3 cellular contexts compared by ENCODE assay signal in the genomic region with DNA sequence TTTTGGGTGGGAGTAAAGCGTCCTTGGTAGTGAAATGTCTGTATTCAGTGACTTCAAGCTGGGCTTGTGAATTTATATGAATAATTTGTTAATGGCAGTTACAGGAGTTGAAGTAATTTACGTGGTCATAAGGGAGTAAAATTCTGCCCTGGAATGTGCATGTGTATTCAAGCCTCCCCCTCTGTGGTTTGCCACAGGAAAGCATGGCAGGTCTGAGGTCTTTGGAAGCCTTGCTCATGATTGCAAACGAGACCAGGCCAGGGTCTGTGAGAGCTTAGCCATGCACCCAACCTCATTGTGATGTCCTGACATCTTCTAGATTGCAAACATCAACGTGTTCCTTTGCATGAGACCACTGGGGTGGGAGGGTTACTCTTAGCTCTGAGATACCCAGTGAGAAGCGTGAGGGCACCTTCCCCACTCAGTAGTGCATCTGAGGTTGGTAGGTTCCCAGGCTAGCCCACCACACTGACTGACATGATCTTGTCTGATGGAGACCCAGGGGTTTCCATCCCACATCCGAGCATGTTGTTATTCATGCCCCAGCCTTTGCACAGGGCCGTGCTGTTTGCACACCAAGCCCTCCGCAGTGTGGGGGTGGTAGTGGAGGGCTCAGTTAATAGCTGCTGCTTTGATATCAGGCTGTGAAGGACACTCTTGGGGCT.
TF ChIP-seq lines count a peak whose summit lies in the region.

No MANE protein-coding gene starts in this region.

TF ChIP-seq in SK-N-SH, 30 proteins besides CTCF, POLR2A, EP300 and RAD21:
- TF ChIP-seq CHD2 (IDR thresholded peaks at IDR 0.05; ENCODE audit: low read length, partially characterized antibody), result no peak
- TF ChIP-seq JUND (IDR thresholded peaks at IDR 0.05), result no peak
- TF ChIP-seq TAF1 (IDR thresholded peaks at IDR 0.05; ENCODE audit: borderline replicate concordance, low read depth, low read length), result no peak
- TF ChIP-seq, protein P1, sequence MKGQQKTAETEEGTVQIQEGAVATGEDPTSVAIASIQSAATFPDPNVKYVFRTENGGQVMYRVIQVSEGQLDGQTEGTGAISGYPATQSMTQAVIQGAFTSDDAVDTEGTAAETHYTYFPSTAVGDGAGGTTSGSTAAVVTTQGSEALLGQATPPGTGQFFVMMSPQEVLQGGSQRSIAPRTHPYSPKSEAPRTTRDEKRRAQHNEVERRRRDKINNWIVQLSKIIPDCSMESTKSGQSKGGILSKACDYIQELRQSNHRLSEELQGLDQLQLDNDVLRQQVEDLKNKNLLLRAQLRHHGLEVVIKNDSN (IDR thresholded peaks at IDR 0.05; ENCODE audit: borderline replicate concordance, low read depth), result no peak
- no peak for TF ChIP-seq SIN3A (IDR thresholded peaks at IDR 0.05; ENCODE audit: borderline replicate concordance, low read depth, low read length)
- no peak for TF ChIP-seq RCOR1 (IDR thresholded peaks at IDR 0.05; ENCODE audit: low read length)
- TF ChIP-seq, protein P2, sequence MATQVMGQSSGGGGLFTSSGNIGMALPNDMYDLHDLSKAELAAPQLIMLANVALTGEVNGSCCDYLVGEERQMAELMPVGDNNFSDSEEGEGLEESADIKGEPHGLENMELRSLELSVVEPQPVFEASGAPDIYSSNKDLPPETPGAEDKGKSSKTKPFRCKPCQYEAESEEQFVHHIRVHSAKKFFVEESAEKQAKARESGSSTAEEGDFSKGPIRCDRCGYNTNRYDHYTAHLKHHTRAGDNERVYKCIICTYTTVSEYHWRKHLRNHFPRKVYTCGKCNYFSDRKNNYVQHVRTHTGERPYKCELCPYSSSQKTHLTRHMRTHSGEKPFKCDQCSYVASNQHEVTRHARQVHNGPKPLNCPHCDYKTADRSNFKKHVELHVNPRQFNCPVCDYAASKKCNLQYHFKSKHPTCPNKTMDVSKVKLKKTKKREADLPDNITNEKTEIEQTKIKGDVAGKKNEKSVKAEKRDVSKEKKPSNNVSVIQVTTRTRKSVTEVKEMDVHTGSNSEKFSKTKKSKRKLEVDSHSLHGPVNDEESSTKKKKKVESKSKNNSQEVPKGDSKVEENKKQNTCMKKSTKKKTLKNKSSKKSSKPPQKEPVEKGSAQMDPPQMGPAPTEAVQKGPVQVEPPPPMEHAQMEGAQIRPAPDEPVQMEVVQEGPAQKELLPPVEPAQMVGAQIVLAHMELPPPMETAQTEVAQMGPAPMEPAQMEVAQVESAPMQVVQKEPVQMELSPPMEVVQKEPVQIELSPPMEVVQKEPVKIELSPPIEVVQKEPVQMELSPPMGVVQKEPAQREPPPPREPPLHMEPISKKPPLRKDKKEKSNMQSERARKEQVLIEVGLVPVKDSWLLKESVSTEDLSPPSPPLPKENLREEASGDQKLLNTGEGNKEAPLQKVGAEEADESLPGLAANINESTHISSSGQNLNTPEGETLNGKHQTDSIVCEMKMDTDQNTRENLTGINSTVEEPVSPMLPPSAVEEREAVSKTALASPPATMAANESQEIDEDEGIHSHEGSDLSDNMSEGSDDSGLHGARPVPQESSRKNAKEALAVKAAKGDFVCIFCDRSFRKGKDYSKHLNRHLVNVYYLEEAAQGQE (IDR thresholded peaks at IDR 0.05; ENCODE audit: low read depth, low read length), result no peak
- TF ChIP-seq FOSL2 (IDR thresholded peaks at IDR 0.05; ENCODE audit: borderline replicate concordance, low read depth), result no peak
- no peak for TF ChIP-seq TCF12 (IDR thresholded peaks at IDR 0.05)
- no peak for TF ChIP-seq RFX5 (IDR thresholded peaks at IDR 0.05; ENCODE audit: low read length)

TF ChIP-seq in SK-N-SH treated with all-trans-retinoic acid at 6 μM for 48 hours, 23 proteins besides CTCF, POLR2A, EP300 and RAD21:
- no peak for TF ChIP-seq ZFP30 (CRISPR knock-in tag; IDR thresholded peaks at IDR 0.05)
- no peak for TF ChIP-seq SNAI2 (CRISPR knock-in tag; IDR thresholded peaks at IDR 0.05)
- no peak for TF ChIP-seq TCF4 (CRISPR knock-in tag; IDR thresholded peaks at IDR 0.05; ENCODE audit: borderline replicate concordance)
- no peak for TF ChIP-seq RARB (CRISPR knock-in tag; IDR thresholded peaks at IDR 0.05)
TF ChIP-seq in SK-N-SH treated with all-trans-retinoic acid at 6 μM for 48 hours: peak in this region for 0.

TF ChIP-seq in H1, 55 proteins besides CTCF, POLR2A, EP300 and RAD21:
- TF ChIP-seq CBX5 (IDR thresholded peaks at IDR 0.05; ENCODE audit: low read depth, low read length) (no peak), SIRT6 (IDR thresholded peaks at IDR 0.05; ENCODE audit: low read length) (no peak), BCL11A (IDR thresholded peaks at IDR 0.05; ENCODE audit: low read depth in 2 of 2, low read length in 2 of 2) (no peak), MAFK (IDR thresholded peaks at IDR 0.05; ENCODE audit: low read depth, low read length) (no peak), GABPA (IDR thresholded peaks at IDR 0.05; ENCODE audit: borderline replicate concordance, insufficient read depth, low read length) (no peak), PHF8 (conservative IDR thresholded peaks at IDR 0.05; ENCODE audit: low read depth, low read length) (no peak), POU5F1 (IDR thresholded peaks at IDR 0.05; ENCODE audit: low read depth, low read length) (no peak), RXRA (IDR thresholded peaks at IDR 0.05; ENCODE audit: insufficient read depth, low read depth, low read length) (no peak), POLR2AphosphoS5 (IDR thresholded peaks at IDR 0.05; ENCODE audit: low read depth, low read length) (no peak), TEAD4 (IDR thresholded peaks at IDR 0.05; ENCODE audit: low read depth, low read length) (no peak)
- TF ChIP-seq, protein P3, sequence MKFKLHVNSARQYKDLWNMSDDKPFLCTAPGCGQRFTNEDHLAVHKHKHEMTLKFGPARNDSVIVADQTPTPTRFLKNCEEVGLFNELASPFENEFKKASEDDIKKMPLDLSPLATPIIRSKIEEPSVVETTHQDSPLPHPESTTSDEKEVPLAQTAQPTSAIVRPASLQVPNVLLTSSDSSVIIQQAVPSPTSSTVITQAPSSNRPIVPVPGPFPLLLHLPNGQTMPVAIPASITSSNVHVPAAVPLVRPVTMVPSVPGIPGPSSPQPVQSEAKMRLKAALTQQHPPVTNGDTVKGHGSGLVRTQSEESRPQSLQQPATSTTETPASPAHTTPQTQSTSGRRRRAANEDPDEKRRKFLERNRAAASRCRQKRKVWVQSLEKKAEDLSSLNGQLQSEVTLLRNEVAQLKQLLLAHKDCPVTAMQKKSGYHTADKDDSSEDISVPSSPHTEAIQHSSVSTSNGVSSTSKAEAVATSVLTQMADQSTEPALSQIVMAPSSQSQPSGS (IDR thresholded peaks at IDR 0.05; ENCODE audit: low read length), result no peak
- TF ChIP-seq, protein P4, sequence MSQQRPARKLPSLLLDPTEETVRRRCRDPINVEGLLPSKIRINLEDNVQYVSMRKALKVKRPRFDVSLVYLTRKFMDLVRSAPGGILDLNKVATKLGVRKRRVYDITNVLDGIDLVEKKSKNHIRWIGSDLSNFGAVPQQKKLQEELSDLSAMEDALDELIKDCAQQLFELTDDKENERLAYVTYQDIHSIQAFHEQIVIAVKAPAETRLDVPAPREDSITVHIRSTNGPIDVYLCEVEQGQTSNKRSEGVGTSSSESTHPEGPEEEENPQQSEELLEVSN (IDR thresholded peaks at IDR 0.05), result no peak
